1 cellular context compared by ENCODE assay signal in genomic region chr14:23306113-23306411, GRCh38.
TF ChIP-seq lines count a peak whose summit lies in the region.

No MANE protein-coding gene starts in this region.

TF ChIP-seq in H1, 55 proteins besides CTCF, POLR2A, EP300 and RAD21:
- TF ChIP-seq KDM1A (IDR thresholded peaks at IDR 0.05; ENCODE audit: borderline replicate concordance, low read length) (no peak), KDM4A (IDR thresholded peaks at IDR 0.05; ENCODE audit: low read depth, low read length, severe bottlenecking) (no peak), ATF3 (IDR thresholded peaks at IDR 0.05; ENCODE audit: insufficient read depth, low read depth, low read length) (no peak), MAFK (IDR thresholded peaks at IDR 0.05; ENCODE audit: low read depth, low read length) (no peak), HDAC6 (IDR thresholded peaks at IDR 0.05; ENCODE audit: low read depth, low read length) (no peak), YY1 (IDR thresholded peaks at IDR 0.05; ENCODE audit: low read depth, low read length) (no peak), NRF1 (IDR thresholded peaks at IDR 0.05; ENCODE audit: low read depth, low read length) (no peak), TAF7 (optimal IDR thresholded peaks at IDR 0.05; ENCODE audit: borderline replicate concordance, low read depth, low read length) (no peak), JUN (IDR thresholded peaks at IDR 0.05; ENCODE audit: low read depth, low read length) (no peak), USF2 (IDR thresholded peaks at IDR 0.05; ENCODE audit: low read length) (no peak), CHD2 (IDR thresholded peaks at IDR 0.05; ENCODE audit: low read length) (no peak), GTF2F1 (IDR thresholded peaks at IDR 0.05; ENCODE audit: borderline replicate concordance, low read depth, low read length) (no peak), SIRT6 (IDR thresholded peaks at IDR 0.05; ENCODE audit: low read length) (no peak), RXRA (IDR thresholded peaks at IDR 0.05; ENCODE audit: insufficient read depth, low read depth, low read length) (no peak)
